In genomic region chr4:3486556-3487270, GRCh38 we compare ENCODE assay signal across 1 cellular context.
TF ChIP-seq lines count a peak whose summit lies in the region.

No MANE protein-coding gene starts in this region.

TF ChIP-seq in GM23338, 12 proteins besides CTCF, POLR2A, EP300 and RAD21 (continued from another document):
- TF ChIP-seq REST (IDR thresholded peaks at IDR 0.05; ENCODE audit: unreplicated experiment) (no peak), EZH2phosphoT487 (IDR thresholded peaks at IDR 0.05; ENCODE audit: unreplicated experiment) (no peak), ETS1 (IDR thresholded peaks at IDR 0.05) (no peak), EZH2 (IDR thresholded peaks at IDR 0.05; ENCODE audit: low read depth, unreplicated experiment) (no peak), STAT1 (IDR thresholded peaks at IDR 0.05; ENCODE audit: unreplicated experiment) (no peak), CREB1 (CRISPR knock-in tag; IDR thresholded peaks at IDR 0.05; ENCODE audit: low read depth) (no peak), POLR2AphosphoS5 (IDR thresholded peaks at IDR 0.05; ENCODE audit: low read depth) (no peak), ZNF114 (CRISPR knock-in tag; IDR thresholded peaks at IDR 0.05) (no peak)
- TF ChIP-seq, protein P1, sequence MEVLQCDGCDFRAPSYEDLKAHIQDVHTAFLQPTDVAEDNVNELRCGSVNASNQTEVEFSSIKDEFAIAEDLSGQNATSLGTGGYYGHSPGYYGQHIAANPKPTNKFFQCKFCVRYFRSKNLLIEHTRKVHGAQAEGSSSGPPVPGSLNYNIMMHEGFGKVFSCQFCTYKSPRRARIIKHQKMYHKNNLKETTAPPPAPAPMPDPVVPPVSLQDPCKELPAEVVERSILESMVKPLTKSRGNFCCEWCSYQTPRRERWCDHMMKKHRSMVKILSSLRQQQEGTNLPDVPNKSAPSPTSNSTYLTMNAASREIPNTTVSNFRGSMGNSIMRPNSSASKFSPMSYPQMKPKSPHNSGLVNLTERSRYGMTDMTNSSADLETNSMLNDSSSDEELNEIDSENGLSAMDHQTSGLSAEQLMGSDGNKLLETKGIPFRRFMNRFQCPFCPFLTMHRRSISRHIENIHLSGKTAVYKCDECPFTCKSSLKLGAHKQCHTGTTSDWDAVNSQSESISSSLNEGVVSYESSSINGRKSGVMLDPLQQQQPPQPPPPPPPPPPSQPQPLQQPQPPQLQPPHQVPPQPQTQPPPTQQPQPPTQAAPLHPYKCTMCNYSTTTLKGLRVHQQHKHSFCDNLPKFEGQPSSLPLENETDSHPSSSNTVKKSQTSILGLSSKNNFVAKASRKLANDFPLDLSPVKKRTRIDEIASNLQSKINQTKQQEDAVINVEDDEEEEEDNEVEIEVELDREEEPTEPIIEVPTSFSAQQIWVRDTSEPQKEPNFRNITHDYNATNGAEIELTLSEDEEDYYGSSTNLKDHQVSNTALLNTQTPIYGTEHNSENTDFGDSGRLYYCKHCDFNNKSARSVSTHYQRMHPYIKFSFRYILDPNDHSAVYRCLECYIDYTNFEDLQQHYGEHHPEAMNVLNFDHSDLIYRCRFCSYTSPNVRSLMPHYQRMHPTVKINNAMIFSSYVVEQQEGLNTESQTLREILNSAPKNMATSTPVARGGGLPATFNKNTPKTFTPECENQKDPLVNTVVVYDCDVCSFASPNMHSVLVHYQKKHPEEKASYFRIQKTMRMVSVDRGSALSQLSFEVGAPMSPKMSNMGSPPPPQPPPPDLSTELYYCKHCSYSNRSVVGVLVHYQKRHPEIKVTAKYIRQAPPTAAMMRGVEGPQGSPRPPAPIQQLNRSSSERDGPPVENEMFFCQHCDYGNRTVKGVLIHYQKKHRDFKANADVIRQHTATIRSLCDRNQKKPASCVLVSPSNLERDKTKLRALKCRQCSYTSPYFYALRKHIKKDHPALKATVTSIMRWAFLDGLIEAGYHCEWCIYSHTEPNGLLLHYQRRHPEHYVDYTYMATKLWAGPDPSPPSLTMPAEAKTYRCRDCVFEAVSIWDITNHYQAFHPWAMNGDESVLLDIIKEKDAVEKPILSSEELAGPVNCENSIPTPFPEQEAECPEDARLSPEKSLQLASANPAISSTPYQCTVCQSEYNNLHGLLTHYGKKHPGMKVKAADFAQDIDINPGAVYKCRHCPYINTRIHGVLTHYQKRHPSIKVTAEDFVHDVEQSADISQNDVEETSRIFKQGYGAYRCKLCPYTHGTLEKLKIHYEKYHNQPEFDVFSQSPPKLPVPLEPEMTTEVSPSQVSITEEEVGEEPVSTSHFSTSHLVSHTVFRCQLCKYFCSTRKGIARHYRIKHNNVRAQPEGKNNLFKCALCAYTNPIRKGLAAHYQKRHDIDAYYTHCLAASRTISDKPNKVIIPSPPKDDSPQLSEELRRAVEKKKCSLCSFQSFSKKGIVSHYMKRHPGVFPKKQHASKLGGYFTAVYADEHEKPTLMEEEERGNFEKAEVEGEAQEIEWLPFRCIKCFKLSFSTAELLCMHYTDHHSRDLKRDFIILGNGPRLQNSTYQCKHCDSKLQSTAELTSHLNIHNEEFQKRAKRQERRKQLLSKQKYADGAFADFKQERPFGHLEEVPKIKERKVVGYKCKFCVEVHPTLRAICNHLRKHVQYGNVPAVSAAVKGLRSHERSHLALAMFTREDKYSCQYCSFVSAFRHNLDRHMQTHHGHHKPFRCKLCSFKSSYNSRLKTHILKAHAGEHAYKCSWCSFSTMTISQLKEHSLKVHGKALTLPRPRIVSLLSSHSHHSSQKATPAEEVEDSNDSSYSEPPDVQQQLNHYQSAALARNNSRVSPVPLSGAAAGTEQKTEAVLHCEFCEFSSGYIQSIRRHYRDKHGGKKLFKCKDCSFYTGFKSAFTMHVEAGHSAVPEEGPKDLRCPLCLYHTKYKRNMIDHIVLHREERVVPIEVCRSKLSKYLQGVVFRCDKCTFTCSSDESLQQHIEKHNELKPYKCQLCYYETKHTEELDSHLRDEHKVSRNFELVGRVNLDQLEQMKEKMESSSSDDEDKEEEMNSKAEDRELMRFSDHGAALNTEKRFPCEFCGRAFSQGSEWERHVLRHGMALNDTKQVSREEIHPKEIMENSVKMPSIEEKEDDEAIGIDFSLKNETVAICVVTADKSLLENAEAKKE (CRISPR knock-in tag; IDR thresholded peaks at IDR 0.05): no peak
